6 cellular contexts compared by ENCODE assay signal in the genomic region with DNA sequence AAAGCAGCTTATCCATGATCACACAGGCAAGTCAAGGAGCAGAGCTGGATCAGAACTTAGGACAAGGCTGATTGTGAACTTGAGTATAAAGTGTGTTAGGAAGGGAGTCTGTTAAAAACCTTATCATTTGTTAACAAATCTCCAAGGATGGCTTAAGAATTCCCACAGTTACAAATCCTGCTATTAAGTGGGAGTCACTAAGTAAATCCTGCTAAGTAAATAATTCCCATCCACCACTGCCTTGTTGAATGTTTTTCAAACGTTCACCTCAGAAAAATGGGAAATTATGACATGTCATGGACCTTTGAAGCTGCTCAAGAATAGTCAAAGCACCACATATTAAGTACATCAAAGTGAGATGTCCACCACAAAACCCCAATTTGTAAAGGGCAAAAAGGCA.
"Had no signal": no experiment of that assay in that cellular context is flagged by ENCODE, and none has a peak within 500 bp of the region (broad histone marks: within the 10 kb centered on the region; RNA-seq: fewer than 3 reads in every experiment).

No MANE protein-coding gene starts in this region.

- FAIRE-seq: K562 had no signal

- H3K27ac ChIP-seq: HL-60, KMS-11 had no signal

- DNase-seq: IMR-90, KBM-7, KG1 had no signal

- H3K4me3 ChIP-seq: K562 had no signal

- H3K4me2 ChIP-seq: KMS-11 had no signal

- H3K9ac ChIP-seq: KMS-11 had no signal

- ATAC-seq: K562 had no signal
